8 cellular contexts compared by ENCODE assay signal in genomic region chr2:27080603-27080938, GRCh38. TPM values are rescaled to one million over a fixed set of nuclear protein-coding genes. Genes with fewer than 3 reads are reported as not detected.
DNase-seq lines count a peak whose midpoint lies in the region; ATAC-seq and TF ChIP-seq lines count a peak whose summit lies in the region.

No MANE protein-coding gene starts in this region.

- CTCF ChIA-PET in AG04449 (lab: Yijun Ruan, JAX), result interaction anchor here (0.9 to 10.3 kb wide), 22 partner anchors 8 to 234 kb away, joined by 3 to 73 read pairs (median 4); partner anchors contain the start of gene OST4

- DNase-seq in AG04449 (ENCODE audit: low read depth, low spot score) (no peak), NCI-H1417 treated with DMSO at 0.1 percent for 48 hours (lab: John Stamatoyannopoulos, UW) (no peak)

- H3K9me3 ChIP-seq in Loucy (ENCODE audit: insufficient read depth, low read depth, low read length) (no peaks in the 10 kb centered on the region), neural cell (ENCODE audit: low read length) (no peaks in the 10 kb centered on the region)

- POLR2A ChIA-PET in AG04449 (lab: Yijun Ruan, JAX), result interaction anchor here (0.9 to 4.6 kb wide), 5 partner anchors 9 to 30 kb away, joined by 3 to 28 read pairs (median 15); partner anchors contain the start of genes AGBL5 and OST4

- TF ChIP-seq CTCF in AG04449 (IDR thresholded peaks at IDR 0.05; ENCODE audit: insufficient read depth, low read length, missing control alignments) (no peak), Loucy (conservative IDR thresholded peaks at IDR 0.05; ENCODE audit: low read length) (no peak), neural cell (IDR thresholded peaks at IDR 0.05; ENCODE audit: poor library complexity, severe bottlenecking) (no peak)

- H3K9me2 ChIP-seq in Loucy (replicated peaks; ENCODE audit: low read depth, low read length) (no peaks in the 10 kb centered on the region), neural cell (ENCODE audit: insufficient read depth, low read length) (no peaks in the 10 kb centered on the region)

- no peaks in the 10 kb centered on the region for H3K9me3 Mint-ChIP-seq in dendritic cell treated with granulocyte-macrophage colony-stimulating factor and Interleukin-4, amounts not matched to agents 40 ng/mL and 50 ng/mL, for 4 days

- peak overlapping the region; percentile 38 for H3K4me3 Mint-ChIP-seq in dendritic cell treated with granulocyte-macrophage colony-stimulating factor and Interleukin-4, amounts not matched to agents 40 ng/mL and 50 ng/mL, for 4 days

- H3K27me3 Mint-ChIP-seq in dendritic cell treated with granulocyte-macrophage colony-stimulating factor and Interleukin-4, amounts not matched to agents 40 ng/mL and 50 ng/mL, for 4 days, result peaks cover 9% of the 10 kb centered on the region

- H2AFZ ChIP-seq in Loucy (ENCODE audit: low read length) (peak overlapping the region; percentile 86), neural cell (ENCODE audit: low read depth, low read length) (no peak overlapping the region)

- TF ChIP-seq RAD21 in neural cell (conservative IDR thresholded peaks at IDR 0.05), result no peak

- H3K27me3 ChIP-seq in Loucy (ENCODE audit: insufficient read depth, low read length, poor library complexity, severe bottlenecking), result no peaks in the 10 kb centered on the region
- H3K27me3 ChIP-seq in neural cell (ENCODE audit: insufficient read depth, low read depth, low read length), result peaks cover 8% of the 10 kb centered on the region

- TF ChIP-seq EP300 in neural cell (conservative IDR thresholded peaks at IDR 0.05; ENCODE audit: poor library complexity, severe bottlenecking), result no peak

- H3K79me2 ChIP-seq in Loucy (ENCODE audit: insufficient read depth, low read length) (peaks cover 21% of the 10 kb centered on the region; the same call in 1 of the 2 replicates), neural cell (replicated peaks; ENCODE audit: insufficient read depth, low read length) (no peaks in the 10 kb centered on the region)

- H3K36me3 Mint-ChIP-seq in dendritic cell treated with granulocyte-macrophage colony-stimulating factor and Interleukin-4, amounts not matched to agents 40 ng/mL and 50 ng/mL, for 4 days (ENCODE audit: low read depth), result no peaks in the 10 kb centered on the region

- H3K4me3 ChIP-seq in AG04449 (ENCODE audit: low read depth, low read length) (peak overlapping the region; percentile 95), Loucy (ENCODE audit: low read length, poor library complexity, severe bottlenecking) (peak overlapping the region; percentile 6), neural cell (ENCODE audit: low read length) (no peak overlapping the region)

- H3F3A ChIP-seq in Loucy (ENCODE audit: low read depth) (peaks cover 7% of the 10 kb centered on the region; the same call in 1 of the 2 replicates), neural cell (ENCODE audit: insufficient read depth, low read length, poor library complexity, severe bottlenecking) (no peaks in the 10 kb centered on the region)

- H3K4me1 ChIP-seq in Loucy (ENCODE audit: insufficient read depth, low read length, poor library complexity, severe bottlenecking), result peaks cover 37% of the 10 kb centered on the region

- no peaks in the 10 kb centered on the region for H3K36me3 ChIP-seq in Loucy (ENCODE audit: insufficient read depth, low read length)
- H3K36me3 ChIP-seq in neural cell (ENCODE audit: insufficient read depth, low read length), result no peaks in the 10 kb centered on the region

- peak overlapping the region; percentile 52 for H3K4me2 ChIP-seq in Loucy (ENCODE audit: low read depth, low read length, poor library complexity, severe bottlenecking)
- no peak overlapping the region for H3K4me2 ChIP-seq in neural cell (ENCODE audit: low read length)

- H3K9ac ChIP-seq in Loucy (ENCODE audit: low read depth, low read length, poor library complexity, severe bottlenecking), result peak overlapping the region; percentile 63
- H3K9ac ChIP-seq in neural cell (ENCODE audit: low read length), result peak overlapping the region; percentile 47

- H4K20me1 ChIP-seq in Loucy (ENCODE audit: insufficient read depth, low read length, poor library complexity, severe bottlenecking), result no peaks in the 10 kb centered on the region
- no peaks in the 10 kb centered on the region for H4K20me1 ChIP-seq in neural cell (ENCODE audit: insufficient read depth)

- no peak for ATAC-seq in GM18519 (IDR thresholded peaks at IDR 0.05; ENCODE audit: low FRiP score, unreplicated experiment)
- no peak for ATAC-seq in HG02642 (IDR thresholded peaks at IDR 0.05; ENCODE audit: poor library complexity, unreplicated experiment)
- no peak for ATAC-seq in HG02938 (IDR thresholded peaks at IDR 0.05; ENCODE audit: unreplicated experiment)

- H3K27ac ChIP-seq in neural cell (ENCODE audit: low read length), result peak overlapping the region; percentile 63

- intact Hi-C loops in dendritic cell treated with granulocyte-macrophage colony-stimulating factor and Interleukin-4, amounts not matched to agents 40 ng/mL and 50 ng/mL, for 4 days (cut with micrococcal nuclease), result loop anchor here (2.0 to 5.0 kb wide), 2 partner anchors 30 to 118 kb away; partner anchors contain the start of gene AGBL5

- H3K4me1 Mint-ChIP-seq in dendritic cell treated with granulocyte-macrophage colony-stimulating factor and Interleukin-4, amounts not matched to agents 40 ng/mL and 50 ng/mL, for 4 days (ENCODE audit: low read depth), result peaks cover 74% of the 10 kb centered on the region

- H3K27ac Mint-ChIP-seq in dendritic cell treated with granulocyte-macrophage colony-stimulating factor and Interleukin-4, amounts not matched to agents 40 ng/mL and 50 ng/mL, for 4 days, result peak overlapping the region; percentile 89

TF ChIP-seq in neural cell, 6 proteins besides CTCF, POLR2A, EP300 and RAD21:
- TF ChIP-seq MXI1 (conservative IDR thresholded peaks at IDR 0.05; ENCODE audit: poor library complexity, severe bottlenecking), result no peak
- no peak for TF ChIP-seq TAF1 (IDR thresholded peaks at IDR 0.05; ENCODE audit: low read depth)
- TF ChIP-seq SMC3 (conservative IDR thresholded peaks at IDR 0.05; ENCODE audit: poor library complexity), result no peak
- TF ChIP-seq REST (IDR thresholded peaks at IDR 0.05; ENCODE audit: borderline replicate concordance), result no peak
- no peak for TF ChIP-seq POLR2AphosphoS5 (IDR thresholded peaks at IDR 0.05)

RNA-seq across cellular contexts. Expression of gene EMILIN1, which starts 2.2 kb away (rescaled TPM):
- 1.3 and 2.2 TPM in 2 replicates for polyA plus RNA-seq in neural cell
- polyA minus RNA-seq in neural cell, result 1.9 and 2.3 TPM in 2 replicates

RNA-seq across cellular contexts. Expression of gene KHK, which starts 6.0 kb away (rescaled TPM):
- 3.1 and 4.1 TPM in 2 replicates for polyA plus RNA-seq in neural cell
- 3.2 TPM in 2 replicates for polyA minus RNA-seq in neural cell

RNA-seq across cellular contexts. Expression of gene OST4, which starts 9.1 kb away (rescaled TPM):
- 263 and 292 TPM in 2 replicates for polyA plus RNA-seq in neural cell
- 80.8 and 91.8 TPM in 2 replicates for polyA minus RNA-seq in neural cell

RNA-seq across cellular contexts. Expression of gene AGBL5, which starts 29.1 kb away (rescaled TPM):
- 34.3 and 39.1 TPM in 2 replicates for polyA plus RNA-seq in neural cell
- 40.5 and 41.9 TPM in 2 replicates for polyA minus RNA-seq in neural cell

RNA-seq across cellular contexts. Expression of gene CGREF1, which starts 38.4 kb away (rescaled TPM):
- 24.5 and 33.7 TPM in 2 replicates for polyA plus RNA-seq in neural cell
- polyA minus RNA-seq in neural cell, result 16.3 and 18.9 TPM in 2 replicates
